26 cellular contexts compared by ENCODE assay signal in the genomic region with DNA sequence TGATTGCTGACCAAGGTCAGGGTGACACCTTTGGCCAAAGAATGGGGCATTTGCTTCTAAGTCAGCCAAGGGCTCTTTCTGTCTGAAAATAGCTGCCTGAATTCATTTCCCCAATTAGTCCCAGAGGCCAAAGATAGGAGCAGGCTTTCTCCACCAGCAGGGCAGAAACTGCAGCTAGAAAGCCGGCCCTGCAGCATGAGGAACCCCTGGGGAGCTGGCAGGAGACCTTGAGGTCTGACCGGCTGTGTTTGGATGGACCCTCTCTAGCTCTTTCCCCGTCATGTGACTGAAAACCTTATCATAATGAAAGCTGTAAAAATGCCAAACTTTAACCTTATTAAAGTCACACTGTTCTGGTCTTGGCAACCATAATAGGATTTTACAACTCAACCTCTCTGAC.
DNase-seq lines count a peak whose midpoint lies in the region; ATAC-seq, FAIRE-seq and TF ChIP-seq lines count a peak whose summit lies in the region.
"Had no signal": no experiment of that assay in that cellular context is flagged by ENCODE, and none has a peak within 500 bp of the region (broad histone marks: within the 10 kb centered on the region; RNA-seq: fewer than 3 reads in every experiment).

No MANE protein-coding gene starts in this region.

- H3K36me3 Mint-ChIP-seq in nephron (ENCODE audit: low read depth): no peaks in the 10 kb centered on the region
- no peaks in the 10 kb centered on the region for H3K36me3 Mint-ChIP-seq in activated T-helper 17 cell treated with anti-CD3 and anti-CD28 coated beads, Interleukin-2, amount 50 U/mL, for 72 hours (ENCODE audit: low read depth)
- H3K36me3 Mint-ChIP-seq: CD8-positive, alpha-beta T cell; natural killer cell treated with Interleukin-12 subunit alpha and Interleukin-12 subunit beta and Interleukin-15 and Interleukin-18, amount 100 ng/mL, for 72 hours had no signal

- ATAC-seq in HepG2 (no peak), right lobe of liver (no peak), HG02610 (IDR thresholded peaks at IDR 0.05; ENCODE audit: unreplicated experiment) (no peak), GM21390 (IDR thresholded peaks at IDR 0.05; ENCODE audit: unreplicated experiment) (no peak)
- ATAC-seq in activated T-helper 17 cell treated with anti-CD3 and anti-CD28 coated beads, Interleukin-2, amount 50 U/mL, for 72 hours (replicated peaks): no peak
- ATAC-seq: CD8-positive, alpha-beta T cell; natural killer cell treated with Interleukin-12 subunit alpha and Interleukin-12 subunit beta and Interleukin-15 and Interleukin-18, amount 100 ng/mL, for 72 hours; sciatic nerve; SK-N-SH treated with all-trans-retinoic acid at 6 μM for 48 hours; stimulated activated naive CD8-positive, alpha-beta T cell treated with anti-CD3 and anti-CD28 coated beads, Interleukin-15, amount 100 ng/mL, for 72 hours had no signal

- no peak overlapping the region for H2AFZ ChIP-seq in HepG2 (ENCODE audit: low read length)

- H3K9ac ChIP-seq in HepG2 (ENCODE audit: insufficient read depth, low read depth, low read length): no peak overlapping the region

- no TSS peak for BruUV-seq in HepG2 (replicated peaks; lab: Mats Ljungman, UMichigan)

- no peaks in the 10 kb centered on the region for H4K20me1 ChIP-seq in HepG2 (ENCODE audit: insufficient read depth, low read length)

- no peak overlapping the region for H3K4me3 ChIP-seq in HepG2 (replicated peaks in 1 of 3; ENCODE audit: insufficient read depth in 1 of 3, low read depth in 2 of 3, low read length in 3 of 3)
- H3K4me3 ChIP-seq in right lobe of liver: no peak overlapping the region
- no peak overlapping the region for H3K4me3 ChIP-seq in left ventricle myocardium inferior
- H3K4me3 ChIP-seq: ovary had no signal

- no peak overlapping the region for H3K4me3 Mint-ChIP-seq in nephron
- H3K4me3 Mint-ChIP-seq in activated T-helper 17 cell treated with anti-CD3 and anti-CD28 coated beads, Interleukin-2, amount 50 U/mL, for 72 hours: no peak overlapping the region
- H3K4me3 Mint-ChIP-seq: activated T-helper 1 cell treated with anti-CD3 and anti-CD28 coated beads, Interleukin-12 subunit alpha, Interleukin-12 subunit beta, Interleukin-2, Interleukin-4 antibody, amounts not matched to agents 30 ng/mL and 10 ng/mL and 1 ng/mL, durations not matched to agents 14 hours and 24 hours and 36 hours; CD8-positive, alpha-beta T cell; natural killer cell treated with Interleukin-12 subunit alpha and Interleukin-12 subunit beta and Interleukin-15 and Interleukin-18, amount 100 ng/mL, for 72 hours; stimulated activated naive CD8-positive, alpha-beta T cell treated with anti-CD3 and anti-CD28 coated beads, Interleukin-15, amount 100 ng/mL, for 72 hours had no signal

- no peak for DNase-seq in HepG2 (ENCODE audit: low spot score)
- no peak for DNase-seq in right lobe of liver
- no peak for DNase-seq in left ventricle myocardium inferior
- no peak for DNase-seq in NOMO-1 (lab: John Stamatoyannopoulos, UW; ENCODE audit: unreplicated experiment in 2 of 2)
- DNase-seq: activated naive CD4-positive, alpha-beta T cell treated with anti-CD3 and anti-CD28 coated beads, Interleukin-2, amount 50 U/mL, for 16 hours; amygdala; CD8-positive, alpha-beta T cell; dermis blood vessel endothelial cell; DMS53; mesenchymal stem cell; NCI-H1105; NCI-H2029; NCI-H69; RPMI8226; stimulated activated naive CD8-positive, alpha-beta T cell treated with anti-CD3 and anti-CD28 coated beads, Interleukin-15, amount 100 ng/mL, for 72 hours; trophoblast cell had no signal

- CTCF ChIA-PET in HepG2 (lab: Yijun Ruan, JAX; ENCODE audit: low intra/inter-chr PET ratio, low total read pairs): no interaction called here

- no peaks in the 10 kb centered on the region for H3K9me3 Mint-ChIP-seq in nephron
- H3K9me3 Mint-ChIP-seq in activated T-helper 17 cell treated with anti-CD3 and anti-CD28 coated beads, Interleukin-2, amount 50 U/mL, for 72 hours: no peaks in the 10 kb centered on the region
- H3K9me3 Mint-ChIP-seq: activated T-helper 1 cell treated with anti-CD3 and anti-CD28 coated beads, Interleukin-12 subunit alpha, Interleukin-12 subunit beta, Interleukin-2, Interleukin-4 antibody, amounts not matched to agents 30 ng/mL and 10 ng/mL and 1 ng/mL, durations not matched to agents 14 hours and 24 hours and 36 hours; CD8-positive, alpha-beta T cell; natural killer cell treated with Interleukin-12 subunit alpha and Interleukin-12 subunit beta and Interleukin-15 and Interleukin-18, amount 100 ng/mL, for 72 hours; stimulated activated naive CD8-positive, alpha-beta T cell treated with anti-CD3 and anti-CD28 coated beads, Interleukin-15, amount 100 ng/mL, for 72 hours had no signal

- peak overlapping the region; percentile 96 for H3K27ac ChIP-seq in HepG2 (ENCODE audit: extremely low read length, insufficient read depth, low read length)
- no peak overlapping the region for H3K27ac ChIP-seq in right lobe of liver
- H3K27ac ChIP-seq in left ventricle myocardium inferior (replicated peaks): peak overlapping the region; percentile 94
- H3K27ac ChIP-seq: ovary had no signal

- TF ChIP-seq CTCF in HepG2 (CRISPR knock-in tag; IDR thresholded peaks at IDR 0.05): no peak
- no peak for TF ChIP-seq CTCF in right lobe of liver (IDR thresholded peaks at IDR 0.05)
- peak; percentile 45 for TF ChIP-seq CTCF in left ventricle myocardium inferior (IDR thresholded peaks at IDR 0.05; ENCODE audit: borderline replicate concordance)
- no peak for TF ChIP-seq CTCF in nephron (IDR thresholded peaks at IDR 0.05; ENCODE audit: unreplicated experiment in 3 of 3)

- POLR2A ChIA-PET in HepG2 (lab: Yijun Ruan, JAX): interaction anchor here (1.1 to 7.2 kb wide), 7 partner anchors 11 to 338 kb away, joined by 3 to 129 read pairs (median 16); no protein-coding TSS in a partner anchor

- intact Hi-C loops in HepG2 (cut with micrococcal nuclease; ENCODE audit: unreplicated experiment): no loop called here
- intact Hi-C loops in right lobe of liver (cut with DNase I): no loop called here
- intact Hi-C loops in left ventricle myocardium inferior (cut with micrococcal nuclease): no loop called here

- H3K4me1 ChIP-seq in HepG2 (ENCODE audit: insufficient read depth, low read length) (peaks cover 99% of the 10 kb centered on the region), right lobe of liver (peaks cover 0 to 32% (median 6%) of the 10 kb centered on the region in 4 donors), left ventricle myocardium inferior (peaks cover 38% of the 10 kb centered on the region)

- peak overlapping the region; percentile 22 to 86 (median 83) for H3K27ac Mint-ChIP-seq in nephron
- no peak overlapping the region for H3K27ac Mint-ChIP-seq in activated T-helper 17 cell treated with anti-CD3 and anti-CD28 coated beads, Interleukin-2, amount 50 U/mL, for 72 hours
- H3K27ac Mint-ChIP-seq: activated T-helper 1 cell treated with anti-CD3 and anti-CD28 coated beads, Interleukin-12 subunit alpha, Interleukin-12 subunit beta, Interleukin-2, Interleukin-4 antibody, amounts not matched to agents 30 ng/mL and 10 ng/mL and 1 ng/mL, durations not matched to agents 14 hours and 24 hours and 36 hours; CD8-positive, alpha-beta T cell; natural killer cell treated with Interleukin-12 subunit alpha and Interleukin-12 subunit beta and Interleukin-15 and Interleukin-18, amount 100 ng/mL, for 72 hours; stimulated activated naive CD8-positive, alpha-beta T cell treated with anti-CD3 and anti-CD28 coated beads, Interleukin-15, amount 100 ng/mL, for 72 hours had no signal

- peaks cover 4 to 5% of the 10 kb centered on the region in 2 experiments; a peak in 3 of 5 replicates for H3K36me3 ChIP-seq in HepG2 (replicated peaks in 1 of 2; ENCODE audit: control insufficient read depth in 1 of 2, insufficient read depth in 2 of 2, low read length in 2 of 2)
- no peaks in the 10 kb centered on the region for H3K36me3 ChIP-seq in right lobe of liver
- H3K36me3 ChIP-seq in left ventricle myocardium inferior: no peaks in the 10 kb centered on the region
- H3K36me3 ChIP-seq: ovary had no signal

- H3K9me3 ChIP-seq in HepG2 (ENCODE audit: low read length) (no peaks in the 10 kb centered on the region), right lobe of liver (no peaks in the 10 kb centered on the region), left ventricle myocardium inferior (replicated peaks) (no peaks in the 10 kb centered on the region)
- H3K9me3 ChIP-seq: ovary had no signal

- no peak for TF ChIP-seq RAD21 in HepG2 (CRISPR knock-in tag; IDR thresholded peaks at IDR 0.05)

- no peak for TF ChIP-seq EP300 in HepG2 (IDR thresholded peaks at IDR 0.05; ENCODE audit: low read depth in 2 of 2, low read length in 2 of 2)
- no peak for TF ChIP-seq EP300 in HepG2 (CRISPR knock-in tag; IDR thresholded peaks at IDR 0.05; ENCODE audit: borderline replicate concordance)

- no peaks in the 10 kb centered on the region for H3K27me3 ChIP-seq in HepG2 (ENCODE audit: control insufficient read depth in 1 of 2, insufficient read depth in 2 of 2, low read length in 2 of 2)
- no peaks in the 10 kb centered on the region for H3K27me3 ChIP-seq in right lobe of liver
- H3K27me3 ChIP-seq in left ventricle myocardium inferior (ENCODE audit: low read depth): no peaks in the 10 kb centered on the region
- H3K27me3 ChIP-seq: ovary had no signal

- peaks cover 42% of the 10 kb centered on the region for H3K4me1 Mint-ChIP-seq in nephron
- no peaks in the 10 kb centered on the region for H3K4me1 Mint-ChIP-seq in activated T-helper 17 cell treated with anti-CD3 and anti-CD28 coated beads, Interleukin-2, amount 50 U/mL, for 72 hours
- H3K4me1 Mint-ChIP-seq: stimulated activated naive CD8-positive, alpha-beta T cell treated with anti-CD3 and anti-CD28 coated beads, Interleukin-15, amount 100 ng/mL, for 72 hours had no signal

- WGBS in HepG2 (ENCODE audit: low lambda C conversion rate): 72% methylated on average over 3 of the region's 3 CpGs
- no CpG with 5 or more reads among the region's 3 CpGs for WGBS in right lobe of liver (ENCODE audit: insufficient coverage, low coverage, low lambda C conversion rate, missing lambda C conversion rate)

- TF ChIP-seq POLR2A in HepG2 (IDR thresholded peaks at IDR 0.05; ENCODE audit: insufficient read depth in 1 of 2, low read depth in 2 of 2, low read length in 2 of 2) (no peak), right lobe of liver (IDR thresholded peaks at IDR 0.05) (no peak)

- peaks cover 3% of the 10 kb centered on the region for H3K27me3 Mint-ChIP-seq in nephron (ENCODE audit: low read depth)
- no peaks in the 10 kb centered on the region for H3K27me3 Mint-ChIP-seq in activated T-helper 17 cell treated with anti-CD3 and anti-CD28 coated beads, Interleukin-2, amount 50 U/mL, for 72 hours
- H3K27me3 Mint-ChIP-seq: natural killer cell treated with Interleukin-12 subunit alpha and Interleukin-12 subunit beta and Interleukin-15 and Interleukin-18, amount 100 ng/mL, for 72 hours; stimulated activated naive CD8-positive, alpha-beta T cell treated with anti-CD3 and anti-CD28 coated beads, Interleukin-15, amount 100 ng/mL, for 72 hours had no signal

- H3K79me2 ChIP-seq in HepG2 (ENCODE audit: insufficient read depth, low read length): peaks cover 85% of the 10 kb centered on the region

- in situ Hi-C loops in HepG2 (cut with HindIII; ENCODE audit: extremely low pct_ligation_motif_present, low pct_unique_long_range_greater_than_20kb): no loop called here

- H3K4me2 ChIP-seq in HepG2 (ENCODE audit: low read depth, low read length): no peak overlapping the region

- peak; percentile 4 for FAIRE-seq in HepG2 (lab: Jason Lieb, UNC)
- FAIRE-seq: G401.6 had no signal

Comparison
In these comparisons a context has a peak if more than half of its experiments do, and no peak if none do; other contexts are left out.
1. H3K27ac ChIP-seq: peak in HepG2 (single experiment) and left ventricle myocardium inferior (single experiment); none in right lobe of liver (0 of 3).